Comparison of ENCODE assay signal across 14 cellular contexts in genomic region chr17:82838386-82839063, GRCh38. TPM values are rescaled to one million over a fixed set of nuclear protein-coding genes. Genes with fewer than 3 reads are reported as not detected.
A peak's percentile ranks its signal among the peaks of the same experiment; 100 is the strongest.
DNase-seq lines count a peak whose midpoint lies in the region; ATAC-seq and TF ChIP-seq lines count a peak whose summit lies in the region.
"Had no signal": no experiment of that assay in that cellular context is flagged by ENCODE, and none has a peak within 500 bp of the region (broad histone marks: within the 10 kb centered on the region; RNA-seq: fewer than 3 reads in every experiment).

No MANE protein-coding gene starts in this region.

- intact Hi-C loops in lower lobe of right lung (cut with DNase I) (no loop called here), vagina (cut with DNase I) (no loop called here)

- TF ChIP-seq POLR2A in vagina (IDR thresholded peaks at IDR 0.05), result no peak

- H3K36me3 ChIP-seq in lower lobe of right lung (peaks cover 7% of the 10 kb centered on the region), vagina (peaks cover 0 to 1% of the 10 kb centered on the region in 2 donors)
- H3K36me3 ChIP-seq: thoracic aorta had no signal

- H3K27me3 ChIP-seq in lower lobe of right lung (ENCODE audit: low read depth), result no peaks in the 10 kb centered on the region
- no peaks in the 10 kb centered on the region for H3K27me3 ChIP-seq in vagina
- H3K27me3 ChIP-seq: gastroesophageal sphincter had no signal

- DNase-seq in NCI-H2107 treated with DMSO at 0.1 percent for 48 hours (lab: John Stamatoyannopoulos, UW; ENCODE audit: unreplicated experiment) (peak; percentile 52), NCI-H2107 (lab: John Stamatoyannopoulos, UW) (no peak), cardiac fibroblast (ENCODE audit: low read depth in 2 of 2) (peak; percentile 29 to 51), lower lobe of right lung (peak; percentile 90), vagina (ENCODE audit: extremely low spot score in 2 of 2) (no peak), NCI-H1092 (lab: John Stamatoyannopoulos, UW) (no peak), midbrain (lab: John Stamatoyannopoulos, UW) (no peak)
- DNase-seq: activated naive CD4-positive, alpha-beta T cell treated with anti-CD3 and anti-CD28 coated beads for 36 hours; NCI-H1092 treated with DMSO at 0.1 percent for 48 hours had no signal

- ATAC-seq in lower lobe of right lung (peak; percentile 89 to 90), HG03025 (IDR thresholded peaks at IDR 0.05; ENCODE audit: low FRiP score, unreplicated experiment) (no peak)
- ATAC-seq: gastroesophageal sphincter had no signal

- no peak overlapping the region for H3K4me3 ChIP-seq in cardiac fibroblast (replicated peaks in 1 of 2; ENCODE audit: low read depth in 2 of 2, low read length in 2 of 2)
- H3K4me3 ChIP-seq in lower lobe of right lung, result peak overlapping the region; percentile 42
- peak overlapping the region; percentile 12 to 37 for H3K4me3 ChIP-seq in vagina
- H3K4me3 ChIP-seq: gastroesophageal sphincter, thoracic aorta had no signal

- TF ChIP-seq CTCF in cardiac fibroblast (IDR thresholded peaks at IDR 0.05; ENCODE audit: low read depth, low read length), result no peak
- TF ChIP-seq CTCF in lower lobe of right lung (IDR thresholded peaks at IDR 0.05), result no peak
- TF ChIP-seq CTCF in vagina (IDR thresholded peaks at IDR 0.05), result no peak

- H3K9me3 ChIP-seq in lower lobe of right lung (no peaks in the 10 kb centered on the region), vagina (no peaks in the 10 kb centered on the region)
- H3K9me3 ChIP-seq: gastroesophageal sphincter, thoracic aorta had no signal

- peak overlapping the region; percentile 85 for H3K27ac ChIP-seq in lower lobe of right lung
- H3K27ac ChIP-seq in vagina, result peak overlapping the region; percentile 83
- H3K27ac ChIP-seq: thoracic aorta had no signal

- H3K4me1 ChIP-seq in lower lobe of right lung (peaks cover 20% of the 10 kb centered on the region), vagina (peaks cover 13% of the 10 kb centered on the region)

RNA-seq across cellular contexts. Expression of gene ZNF750, which starts 1.3 kb away (rescaled TPM):
- total RNA-seq in lower lobe of right lung (4.7 TPM), vagina (83.0 TPM)
- total RNA-seq: A172; activated naive CD4-positive, alpha-beta T cell treated with anti-CD3 and anti-CD28 coated beads for 36 hours; T-helper 2 cell treated with Interferon-gamma antibody and Interleukin-4, amounts not matched to agents 100 ng/mL and 5 ng/mL, for 36 hours; thoracic aorta had no signal

Comparison
In these comparisons a context has a peak if more than half of its experiments do, and no peak if none do; other contexts are left out.
1. DNase-seq: peak in NCI-H2107 treated with DMSO at 0.1 percent for 48 hours (single experiment), cardiac fibroblast (2 of 2) and lower lobe of right lung (single experiment); none in NCI-H2107 (single experiment), vagina (0 of 2), NCI-H1092 (single experiment) and midbrain (single experiment).
2. H3K4me3 ChIP-seq: peak in lower lobe of right lung (single experiment) and vagina (2 of 2); none in cardiac fibroblast (0 of 2).
3. RNA of gene ZNF750, which starts 1.3 kb away (total RNA-seq): 83.0 TPM in vagina (single experiment); 4.7 TPM in lower lobe of right lung (single experiment); every median in the first group is over 10 times any median in the second.